13 cellular contexts compared by ENCODE assay signal in the genomic region with DNA sequence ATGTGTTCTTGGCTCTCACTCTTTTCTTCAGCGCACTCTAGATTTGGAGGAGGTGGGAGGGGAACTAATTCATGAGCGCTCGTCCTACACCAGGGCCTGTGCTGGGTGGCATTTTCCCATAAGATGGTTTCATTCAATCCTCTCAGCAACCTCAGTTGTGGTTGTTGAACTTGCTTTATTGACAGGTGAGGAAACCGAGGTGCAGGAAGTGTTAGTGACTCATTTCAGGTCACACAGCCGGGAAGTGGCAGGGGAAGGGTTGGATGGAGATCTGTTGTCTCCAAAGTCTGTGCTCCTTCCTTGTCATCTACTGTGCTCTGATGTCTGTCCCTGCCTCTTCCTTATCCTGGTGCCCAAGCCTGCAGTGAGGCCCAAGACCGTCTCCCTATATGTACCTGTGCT. TPM values are rescaled to one million over a fixed set of nuclear protein-coding genes. Genes with fewer than 3 reads are reported as not detected.
DNase-seq lines count a peak whose midpoint lies in the region; ATAC-seq, FAIRE-seq and TF ChIP-seq lines count a peak whose summit lies in the region.
"Not testable (repeated sequence)": the region's sequence is repeated elsewhere in the genome, so short reads cannot be mapped to it uniquely, and the experiment has no call there.
"Had no signal": no experiment of that assay in that cellular context is flagged by ENCODE, and none has a peak within 500 bp of the region (broad histone marks: within the 10 kb centered on the region; RNA-seq: fewer than 3 reads in every experiment).

No MANE protein-coding gene starts in this region.

- not testable (repeated sequence) for H3K36me3 Mint-ChIP-seq in activated CD4-positive, alpha-beta T cell treated with anti-CD3 and anti-CD28 coated beads for 36 hours (ENCODE audit: low read depth); activated CD8-positive, alpha-beta T cell treated with anti-CD3 and anti-CD28 coated beads for 36 hours (ENCODE audit: low read depth); activated T-cell treated with anti-CD3 and anti-CD28 coated beads, Interleukin-2, amount 50 U/mL, for 72 hours (ENCODE audit: insufficient read depth in 2 of 2); activated naive CD4-positive, alpha-beta T cell treated with anti-CD3 and anti-CD28 coated beads, Interleukin-2, amount 50 U/mL, for 72 hours; stimulated activated effector memory CD8-positive, alpha-beta T cell treated with anti-CD3 and anti-CD28 coated beads, Interleukin-12 subunit alpha, Interleukin-12 subunit beta, amount 100 ng/mL, for 72 hours

- POLR2A ChIA-PET in activated CD4-positive, alpha-beta T cell treated with anti-CD3 and anti-CD28 coated beads for 36 hours (lab: Charles Lee); activated CD8-positive, alpha-beta T cell treated with anti-CD3 and anti-CD28 coated beads for 36 hours (lab: Charles Lee): not testable (repeated sequence)

- FAIRE-seq in GM12891 (lab: Jason Lieb, UNC) = peak; percentile 65
- FAIRE-seq in bronchial epithelial cell (lab: Jason Lieb, UNC) = peak; percentile 95

- not testable (repeated sequence) for H3K4me3 Mint-ChIP-seq in activated CD4-positive, alpha-beta T cell treated with anti-CD3 and anti-CD28 coated beads for 36 hours; activated CD8-positive, alpha-beta T cell treated with anti-CD3 and anti-CD28 coated beads for 36 hours; stimulated activated effector memory CD8-positive, alpha-beta T cell treated with anti-CD3 and anti-CD28 coated beads, Interleukin-12 subunit alpha, Interleukin-12 subunit beta, amount 100 ng/mL, for 72 hours
- peak overlapping the region in 1 of 2 donors; percentile 9 for H3K4me3 Mint-ChIP-seq in activated T-cell treated with anti-CD3 and anti-CD28 coated beads, Interleukin-2, amount 50 U/mL, for 72 hours

- H3K9me3 ChIP-seq in upper lobe of right lung = not testable (repeated sequence)

- not testable (repeated sequence) for DNase-seq in GM12891 (ENCODE audit: insufficient read length, low spot score); activated CD4-positive, alpha-beta T cell treated with anti-CD3 and anti-CD28 coated beads for 36 hours; activated CD8-positive, alpha-beta T cell treated with anti-CD3 and anti-CD28 coated beads for 36 hours; activated T-cell treated with anti-CD3 and anti-CD28 coated beads, Interleukin-2, amount 50 U/mL, for 72 hours; activated naive CD4-positive, alpha-beta T cell treated with anti-CD3 and anti-CD28 coated beads, Interleukin-2, amount 50 U/mL, for 72 hours (ENCODE audit: low spot score in 2 of 2); bronchial epithelial cell (ENCODE audit: low read depth); upper lobe of right lung
- peak in 1 of 2 donors; percentile 52 for DNase-seq in stimulated activated effector memory CD8-positive, alpha-beta T cell treated with anti-CD3 and anti-CD28 coated beads, Interleukin-12 subunit alpha, Interleukin-12 subunit beta, amount 100 ng/mL, for 72 hours (ENCODE audit: low spot score in 2 of 2)

- not testable (repeated sequence) for H3K27me3 Mint-ChIP-seq in activated CD4-positive, alpha-beta T cell treated with anti-CD3 and anti-CD28 coated beads for 36 hours; activated CD8-positive, alpha-beta T cell treated with anti-CD3 and anti-CD28 coated beads for 36 hours; activated T-cell treated with anti-CD3 and anti-CD28 coated beads, Interleukin-2, amount 50 U/mL, for 72 hours (ENCODE audit: low read depth)

- not testable (repeated sequence) for H3K36me3 ChIP-seq in bronchial epithelial cell (ENCODE audit: control insufficient read depth, insufficient read depth, low read length); upper lobe of right lung

- peaks cover 10% of the 10 kb centered on the region for H3K4me1 Mint-ChIP-seq in activated CD4-positive, alpha-beta T cell treated with anti-CD3 and anti-CD28 coated beads for 36 hours
- H3K4me1 Mint-ChIP-seq in activated CD8-positive, alpha-beta T cell treated with anti-CD3 and anti-CD28 coated beads for 36 hours (ENCODE audit: low read depth); stimulated activated effector memory CD8-positive, alpha-beta T cell treated with anti-CD3 and anti-CD28 coated beads, Interleukin-12 subunit alpha, Interleukin-12 subunit beta, amount 100 ng/mL, for 72 hours: not testable (repeated sequence)
- H3K4me1 Mint-ChIP-seq in activated T-cell treated with anti-CD3 and anti-CD28 coated beads, Interleukin-2, amount 50 U/mL, for 72 hours (ENCODE audit: low read depth) = peaks cover 30% of the 10 kb centered on the region

- peak; percentile 68 for ATAC-seq in activated CD4-positive, alpha-beta T cell treated with anti-CD3 and anti-CD28 coated beads for 36 hours
- ATAC-seq in activated CD8-positive, alpha-beta T cell treated with anti-CD3 and anti-CD28 coated beads for 36 hours = peak; percentile 27
- ATAC-seq in activated T-cell treated with anti-CD3 and anti-CD28 coated beads, Interleukin-2, amount 50 U/mL, for 72 hours (replicated peaks in 1 of 2) = peak; percentile 43 to 65
- peak; percentile 65 to 82 for ATAC-seq in activated naive CD4-positive, alpha-beta T cell treated with anti-CD3 and anti-CD28 coated beads, Interleukin-2, amount 50 U/mL, for 72 hours
- ATAC-seq in stimulated activated effector memory CD8-positive, alpha-beta T cell treated with anti-CD3 and anti-CD28 coated beads, Interleukin-12 subunit alpha, Interleukin-12 subunit beta, amount 100 ng/mL, for 72 hours = peak; percentile 52
- ATAC-seq in upper lobe of right lung = peak; percentile 13

- not testable (repeated sequence) for TF ChIP-seq POLR2A in GM12891 (IDR thresholded peaks at IDR 0.05; ENCODE audit: low read depth, low read length)

- TF ChIP-seq CTCF in activated CD8-positive, alpha-beta T cell treated with anti-CD3 and anti-CD28 coated beads for 36 hours (IDR thresholded peaks at IDR 0.05); bronchial epithelial cell (IDR thresholded peaks at IDR 0.05; ENCODE audit: insufficient read depth, low read length, severe bottlenecking); upper lobe of right lung (IDR thresholded peaks at IDR 0.05): not testable (repeated sequence)

- not testable (repeated sequence) for H3K27ac ChIP-seq in upper lobe of right lung

- H3K9me3 Mint-ChIP-seq in activated CD4-positive, alpha-beta T cell treated with anti-CD3 and anti-CD28 coated beads for 36 hours (ENCODE audit: low read depth); activated CD8-positive, alpha-beta T cell treated with anti-CD3 and anti-CD28 coated beads for 36 hours; activated T-cell treated with anti-CD3 and anti-CD28 coated beads, Interleukin-2, amount 50 U/mL, for 72 hours; activated naive CD4-positive, alpha-beta T cell treated with anti-CD3 and anti-CD28 coated beads, Interleukin-2, amount 50 U/mL, for 72 hours; stimulated activated effector memory CD8-positive, alpha-beta T cell treated with anti-CD3 and anti-CD28 coated beads, Interleukin-12 subunit alpha, Interleukin-12 subunit beta, amount 100 ng/mL, for 72 hours: not testable (repeated sequence)

- H3K27ac Mint-ChIP-seq in activated CD4-positive, alpha-beta T cell treated with anti-CD3 and anti-CD28 coated beads for 36 hours; activated CD8-positive, alpha-beta T cell treated with anti-CD3 and anti-CD28 coated beads for 36 hours; activated T-cell treated with anti-CD3 and anti-CD28 coated beads, Interleukin-2, amount 50 U/mL, for 72 hours; activated naive CD4-positive, alpha-beta T cell treated with anti-CD3 and anti-CD28 coated beads, Interleukin-2, amount 50 U/mL, for 72 hours; stimulated activated effector memory CD8-positive, alpha-beta T cell treated with anti-CD3 and anti-CD28 coated beads, Interleukin-12 subunit alpha, Interleukin-12 subunit beta, amount 100 ng/mL, for 72 hours: not testable (repeated sequence)

- H3K4me3 ChIP-seq in bronchial epithelial cell (ENCODE audit: low read depth, low read length); upper lobe of right lung: not testable (repeated sequence)

- not testable (repeated sequence) for H3K4me1 ChIP-seq in upper lobe of right lung

- intact Hi-C loops in activated CD4-positive, alpha-beta T cell treated with anti-CD3 and anti-CD28 coated beads for 36 hours (cut with DNase I, micrococcal nuclease); upper lobe of right lung (cut with DNase I): not testable (repeated sequence)
- intact Hi-C loops in activated CD8-positive, alpha-beta T cell treated with anti-CD3 and anti-CD28 coated beads for 36 hours (cut with micrococcal nuclease) = loop anchor here (10.0 kb wide), 1 partner anchor 357 kb away; a partner anchor contains a TSS

- H3K27me3 ChIP-seq in bronchial epithelial cell (ENCODE audit: control insufficient read depth, insufficient read depth, low read length); upper lobe of right lung: not testable (repeated sequence)

- CTCF ChIA-PET in activated CD4-positive, alpha-beta T cell treated with anti-CD3 and anti-CD28 coated beads for 36 hours (lab: Charles Lee); activated CD8-positive, alpha-beta T cell treated with anti-CD3 and anti-CD28 coated beads for 36 hours (lab: Charles Lee): not testable (repeated sequence)

RNA-seq across cellular contexts. Expression of a gene that starts 26.9 kb away (rescaled TPM):
- not detected for polyA plus RNA-seq in GM12891 (2012; ENCODE audit: low read depth, missing spikeins)
- not detected for total RNA-seq in activated CD4-positive, alpha-beta T cell treated with anti-CD3 and anti-CD28 coated beads for 36 hours
- not detected for total RNA-seq in activated CD8-positive, alpha-beta T cell treated with anti-CD3 and anti-CD28 coated beads for 36 hours
- total RNA-seq in activated T-cell treated with anti-CD3 and anti-CD28 coated beads, Interleukin-2, amount 50 U/mL, for 72 hours = not detected
- under 1 TPM in 1 of 2 donors, not detected in 1; 0.41 TPM for total RNA-seq in activated naive CD4-positive, alpha-beta T cell treated with anti-CD3 and anti-CD28 coated beads, Interleukin-2, amount 50 U/mL, for 72 hours
- total RNA-seq in bronchial epithelial cell (0.77 and 0.79 TPM in 2 replicates), upper lobe of right lung (780 TPM)
- total RNA-seq: A673; CD4-positive, alpha-beta memory T cell; HFFc6; HT1080 had no signal
- polyA plus RNA-seq: AG04450; CD4-positive, alpha-beta memory T cell had no signal

Comparison
In these comparisons a context has a peak if more than half of its experiments do, and no peak if none do; other contexts are left out.
1. ATAC-seq: peak in every context shown above with its lines; median percentile 74 in activated naive CD4-positive, alpha-beta T cell treated with anti-CD3 and anti-CD28 coated beads, Interleukin-2, amount 50 U/mL, for 72 hours; 68 in activated CD4-positive, alpha-beta T cell treated with anti-CD3 and anti-CD28 coated beads for 36 hours; 54 in activated T-cell treated with anti-CD3 and anti-CD28 coated beads, Interleukin-2, amount 50 U/mL, for 72 hours; 52 in stimulated activated effector memory CD8-positive, alpha-beta T cell treated with anti-CD3 and anti-CD28 coated beads, Interleukin-12 subunit alpha, Interleukin-12 subunit beta, amount 100 ng/mL, for 72 hours; 27 in activated CD8-positive, alpha-beta T cell treated with anti-CD3 and anti-CD28 coated beads for 36 hours; 13 in upper lobe of right lung.
2. RNA of a gene that starts 26.9 kb away (total RNA-seq): 780 TPM in upper lobe of right lung (single experiment); 0.77 to 0.79 TPM in bronchial epithelial cell, 0.41 TPM in activated naive CD4-positive, alpha-beta T cell treated with anti-CD3 and anti-CD28 coated beads, Interleukin-2, amount 50 U/mL, for 72 hours, not detected in activated T-cell treated with anti-CD3 and anti-CD28 coated beads, Interleukin-2, amount 50 U/mL, for 72 hours, not detected in activated CD4-positive, alpha-beta T cell treated with anti-CD3 and anti-CD28 coated beads for 36 hours and not detected in activated CD8-positive, alpha-beta T cell treated with anti-CD3 and anti-CD28 coated beads for 36 hours; every median in the first group is over 100 times any median in the second.